11 cellular contexts compared by ENCODE assay signal in the genomic region with DNA sequence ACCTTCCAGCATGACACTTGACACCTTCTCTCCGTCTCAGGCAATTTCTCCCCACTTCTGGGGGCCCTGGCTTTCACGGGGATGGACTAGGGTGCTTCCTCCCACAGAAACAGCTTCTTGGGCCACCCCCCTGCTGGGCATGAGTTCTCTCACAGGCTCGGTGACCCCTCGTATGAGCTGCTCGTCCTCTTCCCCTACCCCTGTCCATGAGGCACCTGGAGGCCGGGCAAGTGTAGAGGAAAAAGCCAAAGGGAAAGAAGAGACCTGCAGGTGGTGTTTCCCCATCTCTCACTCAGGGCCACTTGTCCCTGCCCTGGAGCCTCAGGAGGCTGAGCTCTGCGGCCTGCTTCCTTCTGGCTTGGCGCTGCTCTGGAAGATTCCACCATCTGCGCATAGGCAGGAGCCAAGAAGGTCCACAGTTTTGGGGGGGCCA. TPM values are rescaled to one million over a fixed set of nuclear protein-coding genes. Genes with fewer than 3 reads are reported as not detected.
DNase-seq lines count a peak whose midpoint lies in the region; ATAC-seq and TF ChIP-seq lines count a peak whose summit lies in the region.
"Had no signal": no experiment of that assay in that cellular context is flagged by ENCODE, and none has a peak within 500 bp of the region (broad histone marks: within the 10 kb centered on the region; RNA-seq: fewer than 3 reads in every experiment).

No MANE protein-coding gene starts in this region.

- H2AFZ ChIP-seq in mesenchymal stem cell (ENCODE audit: low read depth, low read length), result no peak overlapping the region

- ATAC-seq in Right ventricle myocardium superior (ENCODE audit: poor library complexity) (no peak), Right ventricle myocardium inferior (no peak), activated B cell treated with CpG ODN at 0.5 μM for 24 hours (ENCODE audit: low read depth) (no peak), GM21423 (IDR thresholded peaks at IDR 0.05; ENCODE audit: unreplicated experiment) (no peak)
- ATAC-seq in naive thymus-derived CD8-positive, alpha-beta T cell, result no peak

- H3K18ac ChIP-seq in mesenchymal stem cell (ENCODE audit: low read depth in 1 of 2, low read length in 2 of 2), result no peak overlapping the region

- H3K23ac ChIP-seq in mesenchymal stem cell (ENCODE audit: low read length in 2 of 2), result peak overlapping the region in 1 of 2 experiments; percentile 2

- H2AK5ac ChIP-seq in mesenchymal stem cell (ENCODE audit: low read length, severe bottlenecking), result no peak overlapping the region

- H3K27ac ChIP-seq in mesenchymal stem cell (ENCODE audit: low read length, poor library complexity, severe bottlenecking), result no peak overlapping the region
- H3K27ac ChIP-seq: neutrophil had no signal

- no peak overlapping the region for H2BK12ac ChIP-seq in mesenchymal stem cell (ENCODE audit: low read length in 2 of 2)

- no peaks in the 10 kb centered on the region for H3K9me3 Mint-ChIP-seq in activated B cell treated with CpG ODN at 0.5 μM for 24 hours
- H3K9me3 Mint-ChIP-seq in naive thymus-derived CD8-positive, alpha-beta T cell, result no peaks in the 10 kb centered on the region

- H2BK15ac ChIP-seq in mesenchymal stem cell (ENCODE audit: low read depth, poor library complexity, severe bottlenecking), result no peak overlapping the region

- H3K4me2 ChIP-seq in mesenchymal stem cell (ENCODE audit: low read length, poor library complexity, severe bottlenecking), result no peak overlapping the region

- peaks cover 0 to 7% of the 10 kb centered on the region in 2 experiments for H3K36me3 ChIP-seq in mesenchymal stem cell (ENCODE audit: control insufficient read depth in 1 of 2, insufficient read depth in 2 of 2, low read depth in 1 of 2, low read length in 2 of 2)
- H3K36me3 ChIP-seq: esophagus squamous epithelium, left lung, neutrophil had no signal

- intact Hi-C loops in Right ventricle myocardium superior (cut with DNase I) (no loop called here), Right ventricle myocardium inferior (cut with DNase I) (loop anchor here (5.0 kb wide), 1 partner anchor 41 kb away; no protein-coding TSS in a partner anchor), activated B cell treated with CpG ODN at 0.5 μM for 24 hours (cut with micrococcal nuclease) (loop anchor here (10.0 kb wide), 2 partner anchors 246 to 806 kb away; no protein-coding TSS in a partner anchor)

- no peak overlapping the region for H3K9ac ChIP-seq in mesenchymal stem cell (ENCODE audit: low read length)

- H3K4me1 Mint-ChIP-seq in activated B cell treated with CpG ODN at 0.5 μM for 24 hours, result peaks cover 24% of the 10 kb centered on the region
- H3K4me1 Mint-ChIP-seq in naive thymus-derived CD8-positive, alpha-beta T cell, result peaks cover 15 to 27% (median 21%) of the 10 kb centered on the region in 4 donors

- no peaks in the 10 kb centered on the region for H3K9me3 ChIP-seq in mesenchymal stem cell (ENCODE audit: control insufficient read depth, low read length)
- H3K9me3 ChIP-seq: esophagus squamous epithelium, left lung, neutrophil had no signal

- peaks cover 15% of the 10 kb centered on the region for H3K27me3 Mint-ChIP-seq in activated B cell treated with CpG ODN at 0.5 μM for 24 hours
- peaks cover 13 to 41% (median 18%) of the 10 kb centered on the region in 5 donors for H3K27me3 Mint-ChIP-seq in naive thymus-derived CD8-positive, alpha-beta T cell

- H3K4ac ChIP-seq in mesenchymal stem cell (ENCODE audit: low read depth in 1 of 2, low read length in 2 of 2), result no peak overlapping the region

- no peak overlapping the region for H4K91ac ChIP-seq in mesenchymal stem cell (ENCODE audit: low read length)

- no peak overlapping the region for H3K14ac ChIP-seq in mesenchymal stem cell (ENCODE audit: low read length in 2 of 2)

- CTCF ChIA-PET in activated B cell treated with CpG ODN at 0.5 μM for 24 hours (lab: Charles Lee), result no interaction called here

- H3K4me1 ChIP-seq in mesenchymal stem cell (ENCODE audit: control insufficient read depth, insufficient read depth, low read depth, low read length), result peaks cover 25% of the 10 kb centered on the region

- WGBS in mesenchymal stem cell, result 91% methylated on average over 7 of the region's 9 CpGs

- POLR2A ChIA-PET in activated B cell treated with CpG ODN at 0.5 μM for 24 hours (lab: Charles Lee), result interaction anchor here (0.5 to 1.2 kb wide), 3 partner anchors 14 to 439 kb away, joined by 3 to 5 read pairs (median 4); no protein-coding TSS in a partner anchor
- POLR2A ChIA-PET in naive thymus-derived CD8-positive, alpha-beta T cell (lab: Charles Lee), result interaction anchor here (0.7 kb wide), 1 partner anchor 201 kb away, joined by 8 read pairs; no protein-coding TSS in a partner anchor

- peaks cover 18% of the 10 kb centered on the region for H3K79me1 ChIP-seq in mesenchymal stem cell (replicated peaks; ENCODE audit: low read length, poor library complexity, severe bottlenecking)

- no peak overlapping the region for H2BK5ac ChIP-seq in mesenchymal stem cell (ENCODE audit: low read depth, low read length, poor library complexity, severe bottlenecking)

- peaks cover 3 to 33% of the 10 kb centered on the region in 2 experiments for H3K27me3 ChIP-seq in mesenchymal stem cell (ENCODE audit: control insufficient read depth in 1 of 2, insufficient read depth in 1 of 2, low read length in 2 of 2)

- no peak overlapping the region for H3K27ac Mint-ChIP-seq in activated B cell treated with CpG ODN at 0.5 μM for 24 hours
- no peak overlapping the region for H3K27ac Mint-ChIP-seq in naive thymus-derived CD8-positive, alpha-beta T cell

- H4K8ac ChIP-seq in mesenchymal stem cell (ENCODE audit: low read length), result no peak overlapping the region

- no peak overlapping the region for H3K4me3 ChIP-seq in mesenchymal stem cell (ENCODE audit: insufficient read depth in 1 of 2, low read depth in 1 of 2, low read length in 2 of 2)

- DNase-seq in Right ventricle myocardium superior (peak; percentile 24), Right ventricle myocardium inferior (ENCODE audit: missing footprints) (no peak), activated B cell treated with CpG ODN at 0.5 μM for 24 hours (no peak), ureter (ENCODE audit: low spot score) (peak; percentile 36), DMS 273 treated with DMSO at 0.1 percent for 48 hours (lab: John Stamatoyannopoulos, UW) (no peak), mesenchymal stem cell (no peak)
- DNase-seq in naive thymus-derived CD8-positive, alpha-beta T cell, result no peak
- DNase-seq: esophagus squamous epithelium had no signal

- peak overlapping the region; percentile 11 for H3K4me3 Mint-ChIP-seq in activated B cell treated with CpG ODN at 0.5 μM for 24 hours
- peak overlapping the region in 6 of 10 donors; percentile 7 to 52 (median 22) for H3K4me3 Mint-ChIP-seq in naive thymus-derived CD8-positive, alpha-beta T cell

- TF ChIP-seq CTCF in activated B cell treated with CpG ODN at 0.5 μM for 24 hours (IDR thresholded peaks at IDR 0.05), result no peak

- H2BK120ac ChIP-seq in mesenchymal stem cell (ENCODE audit: low read depth, low read length), result no peak overlapping the region

- peaks cover 2% of the 10 kb centered on the region for H3K36me3 Mint-ChIP-seq in activated B cell treated with CpG ODN at 0.5 μM for 24 hours (ENCODE audit: low read depth)
- no peaks in the 10 kb centered on the region for H3K36me3 Mint-ChIP-seq in naive thymus-derived CD8-positive, alpha-beta T cell

RNA-seq across cellular contexts. Expression of a gene that starts 1.9 kb away (rescaled TPM):
- total RNA-seq in Right ventricle myocardium superior (15.8 TPM), Right ventricle myocardium inferior (21.0 TPM), activated B cell treated with CpG ODN at 0.5 μM for 24 hours (8.5 and 10.6 TPM in 2 replicates), ureter (50.8 TPM)
- 1 to 10 TPM; 1.2 to 1.6 TPM for total RNA-seq in naive thymus-derived CD8-positive, alpha-beta T cell
- 1 to 10 TPM; 2.0 to 2.6 (median 2.1) TPM for polyA plus RNA-seq in naive thymus-derived CD8-positive, alpha-beta T cell
- polyA plus RNA-seq in mesenchymal stem cell (2013, experiment 1 of 2), result 11.5 TPM
- polyA plus RNA-seq in mesenchymal stem cell (2013, experiment 2 of 2), result 11.0 TPM

RNA-seq across cellular contexts. Expression of a gene that starts 41.9 kb away (rescaled TPM):
- 0.54 TPM for total RNA-seq in Right ventricle myocardium superior
- 0.51 TPM for total RNA-seq in Right ventricle myocardium inferior
- total RNA-seq in activated B cell treated with CpG ODN at 0.5 μM for 24 hours, result 3.4 and 5.0 TPM in 2 replicates
- total RNA-seq in naive thymus-derived CD8-positive, alpha-beta T cell, result 1 to 10 TPM; 1.8 to 2.1 TPM
- polyA plus RNA-seq in naive thymus-derived CD8-positive, alpha-beta T cell, result under 1 TPM in 1 of 3 donors, not detected in 2; 0.18 TPM
- total RNA-seq in ureter, result 1.7 TPM
- 0.07 TPM for polyA plus RNA-seq in mesenchymal stem cell (2013, experiment 1 of 2)
- 0.11 TPM for polyA plus RNA-seq in mesenchymal stem cell (2013, experiment 2 of 2)

Comparison
In these comparisons a context has a peak if more than half of its experiments do, and no peak if none do; other contexts are left out.
1. DNase-seq: peak in Right ventricle myocardium superior (single experiment) and ureter (single experiment); none in Right ventricle myocardium inferior (single experiment), activated B cell treated with CpG ODN at 0.5 μM for 24 hours (single experiment), naive thymus-derived CD8-positive, alpha-beta T cell (0 of 10), DMS 273 treated with DMSO at 0.1 percent for 48 hours (single experiment) and mesenchymal stem cell (single experiment).